Comparison of ENCODE assay signal across 17 cellular contexts in genomic region chr19:39385629-39386411, GRCh38. TPM values are rescaled to one million over a fixed set of nuclear protein-coding genes. Genes with fewer than 3 reads are reported as not detected.
DNase-seq lines count a peak whose midpoint lies in the region; ATAC-seq and TF ChIP-seq lines count a peak whose summit lies in the region.
"Had no signal": no experiment of that assay in that cellular context is flagged by ENCODE, and none has a peak within 500 bp of the region (broad histone marks: within the 10 kb centered on the region; RNA-seq: fewer than 3 reads in every experiment).

No MANE protein-coding gene starts in this region.

- H3K27ac Mint-ChIP-seq in T-helper 17 cell = peak overlapping the region; percentile 92
- H3K27ac Mint-ChIP-seq in endothelial cell (ENCODE audit: unreplicated experiment) = no peak overlapping the region

- H3K27ac ChIP-seq in substantia nigra (ENCODE audit: low read depth, low read length, poor library complexity, severe bottlenecking) = peak overlapping the region; percentile 18
- H3K27ac ChIP-seq: HL-60, stomach had no signal

- no peak for ATAC-seq in Right ventricle myocardium inferior
- no peak for ATAC-seq in left ventricle myocardium superior
- ATAC-seq in T-helper 17 cell = no peak
- no peak for ATAC-seq in HG02884 (IDR thresholded peaks at IDR 0.05; ENCODE audit: unreplicated experiment)
- ATAC-seq: HCT116 had no signal

- peak; percentile 9 for DNase-seq in Right ventricle myocardium inferior (ENCODE audit: missing footprints)
- DNase-seq in left ventricle myocardium superior = no peak
- DNase-seq in T-helper 17 cell = no peak
- DNase-seq in endothelial cell (ENCODE audit: low spot score) = no peak
- no peak for DNase-seq in substantia nigra (lab: John Stamatoyannopoulos, UW)
- DNase-seq in NCI-H446 treated with DMSO at 0.1 percent for 48 hours (lab: John Stamatoyannopoulos, UW) = no peak
- DNase-seq in activated CD4-positive, alpha-beta T cell treated with anti-CD3 and anti-CD28 coated beads for 4 hours = no peak
- DNase-seq: aorta; effector CD4-positive, alpha-beta T cell; Kasumi-1; NCI-H1694; NCI-H524 treated with DMSO at 0.1 percent for 48 hours; occipital lobe; stomach had no signal

- H3K36me3 Mint-ChIP-seq in T-helper 17 cell (ENCODE audit: low read depth) = peaks cover 20% of the 10 kb centered on the region
- peaks cover 48% of the 10 kb centered on the region for H3K36me3 Mint-ChIP-seq in endothelial cell (ENCODE audit: low read depth, unreplicated experiment)

- H3K4me1 Mint-ChIP-seq in T-helper 17 cell = peaks cover 14% of the 10 kb centered on the region
- H3K4me1 Mint-ChIP-seq in endothelial cell (ENCODE audit: unreplicated experiment) = peaks cover 5% of the 10 kb centered on the region

- H3K4me3 Mint-ChIP-seq in T-helper 17 cell (no peak overlapping the region), endothelial cell (ENCODE audit: unreplicated experiment) (peak overlapping the region; percentile 76)

- intact Hi-C loops in Right ventricle myocardium inferior (cut with DNase I) = loop anchor here (2.0 kb wide), 1 partner anchor 35 kb away; no protein-coding TSS in a partner anchor
- intact Hi-C loops in left ventricle myocardium superior (cut with micrococcal nuclease) = no loop called here

- H3K27me3 Mint-ChIP-seq in T-helper 17 cell (no peaks in the 10 kb centered on the region), endothelial cell (ENCODE audit: unreplicated experiment) (peaks cover 6% of the 10 kb centered on the region)

- H3K9me3 ChIP-seq in T-helper 17 cell (ENCODE audit: control insufficient read depth, low read length, poor library complexity, severe bottlenecking) = no peaks in the 10 kb centered on the region
- H3K9me3 ChIP-seq: stomach had no signal

- TF ChIP-seq CTCF in endothelial cell (IDR thresholded peaks at IDR 0.05; ENCODE audit: unreplicated experiment) = no peak

- H3K9me3 Mint-ChIP-seq in endothelial cell (ENCODE audit: unreplicated experiment) = no peaks in the 10 kb centered on the region

RNA-seq across cellular contexts. Expression of gene PAF1, which starts 5.1 kb away (rescaled TPM):
- total RNA-seq in Right ventricle myocardium inferior (34.5 TPM), left ventricle myocardium superior (34.8 TPM), T-helper 17 cell (100 to 1,000 TPM; 113 to 127 TPM), endothelial cell (ENCODE audit: unreplicated experiment) (31.7 TPM)

RNA-seq across cellular contexts. Expression of gene MED29, which starts 5.4 kb away (rescaled TPM):
- total RNA-seq in Right ventricle myocardium inferior (21.8 TPM), left ventricle myocardium superior (22.2 TPM), T-helper 17 cell (10 to 100 TPM; 43.4 to 43.6 TPM), endothelial cell (ENCODE audit: unreplicated experiment) (32.4 TPM)

RNA-seq across cellular contexts. Expression of gene ZFP36, which starts 20.8 kb away (rescaled TPM):
- 48.7 TPM for total RNA-seq in Right ventricle myocardium inferior
- 53.0 TPM for total RNA-seq in left ventricle myocardium superior
- total RNA-seq in T-helper 17 cell = 1,000 to 10,000 TPM; 1,082 to 1,318 TPM
- total RNA-seq in endothelial cell (ENCODE audit: unreplicated experiment) = 10.2 TPM

RNA-seq across cellular contexts. Expression of gene PLEKHG2, which starts 26.6 kb away (rescaled TPM):
- total RNA-seq in Right ventricle myocardium inferior (10.4 TPM), left ventricle myocardium superior (11.6 TPM), T-helper 17 cell (100 to 1,000 TPM; 119 to 129 TPM), endothelial cell (ENCODE audit: unreplicated experiment) (172 TPM)

RNA-seq across cellular contexts. Expression of gene SAMD4B, which starts 43.6 kb away (rescaled TPM):
- total RNA-seq in Right ventricle myocardium inferior (40.6 TPM), left ventricle myocardium superior (50.7 TPM), T-helper 17 cell (10 to 100 TPM; 64.2 to 93.2 TPM), endothelial cell (ENCODE audit: unreplicated experiment) (127 TPM)

Comparison
In these comparisons a context has a peak if more than half of its experiments do, and no peak if none do; other contexts are left out.
1. RNA of gene ZFP36, which starts 20.8 kb away (total RNA-seq): 1,082 to 1,318 TPM in T-helper 17 cell; 53.0 TPM in left ventricle myocardium superior (single experiment), 48.7 TPM in Right ventricle myocardium inferior (single experiment) and 10.2 TPM in endothelial cell (single experiment); every median in the first group is over 10 times any median in the second.